Comparison of ENCODE assay signal across 35 cellular contexts in genomic region chr9:87004016-87004415, GRCh38.
"Had no signal": no experiment of that assay in that cellular context is flagged by ENCODE, and none has a peak within 500 bp of the region (broad histone marks: within the 10 kb centered on the region; RNA-seq: fewer than 3 reads in every experiment).

No MANE protein-coding gene starts in this region.

- H3K27ac Mint-ChIP-seq: activated CD4-positive, alpha-beta memory T cell treated with anti-CD3 and anti-CD28 coated beads, Interleukin-2, amount 10 ng/mL, durations not matched to agents 7 days and 5 days; activated CD4-positive, alpha-beta T cell treated with anti-CD3 and anti-CD28 coated beads for 36 hours; activated CD4-positive, alpha-beta T cell treated with anti-CD3 and anti-CD28 coated beads, Interleukin-2, amount 10 ng/mL, durations not matched to agents 7 days and 5 days; activated CD8-positive, alpha-beta memory T cell treated with anti-CD3 and anti-CD28 coated beads, Interleukin-2, amount 10 ng/mL, durations not matched to agents 7 days and 5 days; activated CD8-positive, alpha-beta T cell treated with anti-CD3 and anti-CD28 coated beads, Interleukin-2, amount 10 ng/mL, durations not matched to agents 7 days and 5 days; activated naive CD4-positive, alpha-beta T cell treated with anti-CD3 and anti-CD28 coated beads, Interleukin-2, amount 10 ng/mL, durations not matched to agents 7 days and 5 days; activated naive CD4-positive, alpha-beta T cell treated with anti-CD3 and anti-CD28 coated beads, Interleukin-2, amount 50 U/mL, for 24 hours; activated naive CD8-positive, alpha-beta T cell; activated naive CD8-positive, alpha-beta T cell treated with anti-CD3 and anti-CD28 coated beads, Interleukin-2, amount 10 ng/mL, durations not matched to agents 7 days and 5 days; activated naive CD8-positive, alpha-beta T cell treated with anti-CD3 and anti-CD28 coated beads, Interleukin-2, amount 50 U/mL, for 24 hours; activated T-cell treated with anti-CD3 and anti-CD28 coated beads, Interleukin-2, amount 50 U/mL, for 24 hours; activated T-helper 2 cell treated with anti-CD3 and anti-CD28 coated beads, Interferon-gamma antibody, Interleukin-2, Interleukin-4, amounts not matched to agents 10 μg/mL and 5 μg/mL and 100 μg/mL, durations not matched to agents 14 hours and 24 hours and 36 hours; brain; T-helper 1 cell treated with Interleukin-12 subunit alpha and Interleukin-12 subunit beta and Interleukin-4 antibody, amounts not matched to agents 30 μg/mL and 1 μg/mL, for 36 hours; T-helper 2 cell treated with Interferon-gamma antibody and Interleukin-4, amounts not matched to agents 5 μg/mL and 100 μg/mL, for 36 hours; WTC11 had no signal

- ATAC-seq: activated CD4-positive, alpha-beta T cell treated with anti-CD3 and anti-CD28 coated beads for 36 hours; activated CD4-positive, CD25-positive, alpha-beta regulatory T cell treated with anti-CD3 and anti-CD28 coated beads, Interleukin-2, amount 50 U/mL, for 24 hours; activated CD8-positive, alpha-beta memory T cell treated with anti-CD3 and anti-CD28 coated beads, Interleukin-2, amount 10 ng/mL, durations not matched to agents 7 days and 5 days; activated CD8-positive, alpha-beta T cell treated with anti-CD3 and anti-CD28 coated beads, Interleukin-2, amount 10 ng/mL, durations not matched to agents 7 days and 5 days; activated naive CD8-positive, alpha-beta T cell treated with anti-CD3 and anti-CD28 coated beads, Interleukin-2, amount 50 U/mL, for 24 hours; WTC11 had no signal

- H3K9me3 Mint-ChIP-seq: activated CD4-positive, alpha-beta memory T cell treated with anti-CD3 and anti-CD28 coated beads, Interleukin-2, amount 10 ng/mL, durations not matched to agents 7 days and 5 days; activated CD4-positive, alpha-beta T cell treated with anti-CD3 and anti-CD28 coated beads, Interleukin-2, amount 10 ng/mL, durations not matched to agents 7 days and 5 days; activated naive CD4-positive, alpha-beta T cell treated with anti-CD3 and anti-CD28 coated beads, Interleukin-2, amount 10 ng/mL, durations not matched to agents 7 days and 5 days; activated T-cell treated with anti-CD3 and anti-CD28 coated beads, Interleukin-2, amount 50 U/mL, for 24 hours; activated T-helper 2 cell treated with anti-CD3 and anti-CD28 coated beads, Interferon-gamma antibody, Interleukin-2, Interleukin-4, amounts not matched to agents 10 μg/mL and 5 μg/mL and 100 μg/mL, durations not matched to agents 14 hours and 24 hours and 36 hours; T-helper 1 cell treated with Interleukin-12 subunit alpha and Interleukin-12 subunit beta and Interleukin-4 antibody, amounts not matched to agents 30 μg/mL and 1 μg/mL, for 36 hours; T-helper 2 cell treated with Interferon-gamma antibody and Interleukin-4, amounts not matched to agents 5 μg/mL and 100 μg/mL, for 36 hours had no signal

- H3K9me3 ChIP-seq: ascending aorta had no signal

- H3K27me3 Mint-ChIP-seq: activated CD4-positive, alpha-beta memory T cell treated with anti-CD3 and anti-CD28 coated beads, Interleukin-2, amount 10 ng/mL, durations not matched to agents 7 days and 5 days; activated CD4-positive, alpha-beta T cell treated with anti-CD3 and anti-CD28 coated beads, Interleukin-2, amount 10 ng/mL, durations not matched to agents 7 days and 5 days; activated naive CD4-positive, alpha-beta T cell treated with anti-CD3 and anti-CD28 coated beads, Interleukin-2, amount 10 ng/mL, durations not matched to agents 7 days and 5 days; activated naive CD8-positive, alpha-beta T cell treated with anti-CD3 and anti-CD28 coated beads, Interleukin-2, amount 10 ng/mL, durations not matched to agents 7 days and 5 days; brain had no signal

- H3K27ac ChIP-seq: ascending aorta, WERI-Rb-1 had no signal

- H3K4me3 Mint-ChIP-seq: activated CD4-positive, alpha-beta memory T cell treated with anti-CD3 and anti-CD28 coated beads, Interleukin-2, amount 10 ng/mL, durations not matched to agents 7 days and 5 days; activated CD4-positive, alpha-beta T cell treated with anti-CD3 and anti-CD28 coated beads for 36 hours; activated CD4-positive, alpha-beta T cell treated with anti-CD3 and anti-CD28 coated beads, Interleukin-2, amount 10 ng/mL, durations not matched to agents 7 days and 5 days; activated CD8-positive, alpha-beta memory T cell treated with anti-CD3 and anti-CD28 coated beads, Interleukin-2, amount 10 ng/mL, durations not matched to agents 7 days and 5 days; activated CD8-positive, alpha-beta T cell treated with anti-CD3 and anti-CD28 coated beads, Interleukin-2, amount 10 ng/mL, durations not matched to agents 7 days and 5 days; activated naive CD4-positive, alpha-beta T cell treated with anti-CD3 and anti-CD28 coated beads, Interleukin-2, amount 10 ng/mL, durations not matched to agents 7 days and 5 days; activated naive CD4-positive, alpha-beta T cell treated with anti-CD3 and anti-CD28 coated beads, Interleukin-2, amount 50 U/mL, for 24 hours; activated naive CD8-positive, alpha-beta T cell; activated naive CD8-positive, alpha-beta T cell treated with anti-CD3 and anti-CD28 coated beads, Interleukin-2, amount 10 ng/mL, durations not matched to agents 7 days and 5 days; activated naive CD8-positive, alpha-beta T cell treated with anti-CD3 and anti-CD28 coated beads, Interleukin-2, amount 50 U/mL, for 24 hours; activated T-cell treated with anti-CD3 and anti-CD28 coated beads, Interleukin-2, amount 50 U/mL, for 24 hours; brain; T-helper 1 cell treated with Interleukin-12 subunit alpha and Interleukin-12 subunit beta and Interleukin-4 antibody, amounts not matched to agents 30 μg/mL and 1 μg/mL, for 36 hours; T-helper 2 cell treated with Interferon-gamma antibody and Interleukin-4, amounts not matched to agents 5 μg/mL and 100 μg/mL, for 36 hours; WTC11 had no signal

- H3K36me3 ChIP-seq: ascending aorta, WERI-Rb-1 had no signal

- H3K4me1 Mint-ChIP-seq: activated CD4-positive, alpha-beta memory T cell treated with anti-CD3 and anti-CD28 coated beads, Interleukin-2, amount 10 ng/mL, durations not matched to agents 7 days and 5 days; activated CD4-positive, alpha-beta T cell treated with anti-CD3 and anti-CD28 coated beads for 36 hours; activated CD4-positive, alpha-beta T cell treated with anti-CD3 and anti-CD28 coated beads, Interleukin-2, amount 10 ng/mL, durations not matched to agents 7 days and 5 days; activated CD8-positive, alpha-beta memory T cell treated with anti-CD3 and anti-CD28 coated beads, Interleukin-2, amount 10 ng/mL, durations not matched to agents 7 days and 5 days; activated naive CD4-positive, alpha-beta T cell treated with anti-CD3 and anti-CD28 coated beads, Interleukin-2, amount 10 ng/mL, durations not matched to agents 7 days and 5 days; activated naive CD4-positive, alpha-beta T cell treated with anti-CD3 and anti-CD28 coated beads, Interleukin-2, amount 50 U/mL, for 24 hours; activated naive CD8-positive, alpha-beta T cell treated with anti-CD3 and anti-CD28 coated beads, Interleukin-2, amount 10 ng/mL, durations not matched to agents 7 days and 5 days; activated naive CD8-positive, alpha-beta T cell treated with anti-CD3 and anti-CD28 coated beads, Interleukin-2, amount 50 U/mL, for 24 hours; WTC11 had no signal

- H3K27me3 ChIP-seq: ascending aorta had no signal

- H3K4me3 ChIP-seq: ascending aorta had no signal

- H3K36me3 Mint-ChIP-seq: activated CD8-positive, alpha-beta memory T cell treated with anti-CD3 and anti-CD28 coated beads, Interleukin-2, amount 10 ng/mL, durations not matched to agents 7 days and 5 days; activated naive CD4-positive, alpha-beta T cell treated with anti-CD3 and anti-CD28 coated beads, Interleukin-2, amount 10 ng/mL, durations not matched to agents 7 days and 5 days; activated naive CD4-positive, alpha-beta T cell treated with anti-CD3 and anti-CD28 coated beads, Interleukin-2, amount 50 U/mL, for 24 hours; activated naive CD8-positive, alpha-beta T cell; activated naive CD8-positive, alpha-beta T cell treated with anti-CD3 and anti-CD28 coated beads, Interleukin-2, amount 10 ng/mL, durations not matched to agents 7 days and 5 days; WTC11 had no signal

- DNase-seq: activated CD4-positive, alpha-beta memory T cell treated with anti-CD3 and anti-CD28 coated beads, Interleukin-2, amount 10 ng/mL, durations not matched to agents 7 days and 5 days; activated CD4-positive, alpha-beta T cell treated with anti-CD3 and anti-CD28 coated beads for 1 hour; activated CD4-positive, alpha-beta T cell treated with anti-CD3 and anti-CD28 coated beads for 36 hours; activated CD4-positive, alpha-beta T cell treated with anti-CD3 and anti-CD28 coated beads for 48 hours; activated CD4-positive, alpha-beta T cell treated with anti-CD3 and anti-CD28 coated beads, Interleukin-2, amount 10 ng/mL, durations not matched to agents 7 days and 5 days; activated CD4-positive, alpha-beta T cell treated with anti-CD3 and anti-CD28 coated beads, Interleukin-2, amount 50 U/mL, for 48 hours; activated CD4-positive, CD25-positive, alpha-beta regulatory T cell; activated CD8-positive, alpha-beta memory T cell treated with anti-CD3 and anti-CD28 coated beads for 24 hours; activated CD8-positive, alpha-beta memory T cell treated with anti-CD3 and anti-CD28 coated beads, Interleukin-2, amount 10 ng/mL, durations not matched to agents 7 days and 5 days; activated CD8-positive, alpha-beta memory T cell treated with anti-CD3 and anti-CD28 coated beads, Interleukin-2, amount 50 U/mL, for 48 hours; activated CD8-positive, alpha-beta T cell treated with anti-CD3 and anti-CD28 coated beads, Interleukin-2, amount 10 ng/mL, durations not matched to agents 7 days and 5 days; activated effector memory CD4-positive, alpha-beta T cell treated with Interleukin-2 at 50 U/mL for 16 hours; activated gamma-delta T cell; activated naive CD4-positive, alpha-beta T cell treated with anti-CD3 and anti-CD28 coated beads, Interleukin-2, amount 10 ng/mL, durations not matched to agents 7 days and 5 days; activated naive CD4-positive, alpha-beta T cell treated with Interleukin-2 at 50 U/mL for 16 hours; activated naive CD8-positive, alpha-beta T cell treated with anti-CD3 and anti-CD28 coated beads, Interleukin-2, amount 10 ng/mL, durations not matched to agents 7 days and 5 days; activated naive CD8-positive, alpha-beta T cell treated with anti-CD3 and anti-CD28 coated beads, Interleukin-2, amount 50 U/mL, for 24 hours; activated T-cell treated with anti-CD3 and anti-CD28 coated beads, Interleukin-2, amount 50 U/mL, for 24 hours; activated T-cell treated with anti-CD3 and anti-CD28 coated beads, Interleukin-2, amount 50 U/mL, for 48 hours; amygdala; anterior cingulate cortex; central memory CD4-positive, alpha-beta T cell; T-helper 1 cell; T-helper 2 cell; T-helper 9 cell; WERI-Rb-1 had no signal
